In genomic region chr12:109432842-109433304, GRCh38 we compare ENCODE assay signal across 8 cellular contexts. TPM values are rescaled to one million over a fixed set of nuclear protein-coding genes. Genes with fewer than 3 reads are reported as not detected.
DNase-seq lines count a peak whose midpoint lies in the region; ATAC-seq and TF ChIP-seq lines count a peak whose summit lies in the region.

No MANE protein-coding gene starts in this region.

- peak; percentile 65 for DNase-seq in CD1c-positive myeloid dendritic cell (ENCODE audit: extremely low spot score)
- DNase-seq in HEK293T (ENCODE audit: extremely low spot score): peak; percentile 71
- peak; percentile 13 for DNase-seq in NCI-H510A (lab: John Stamatoyannopoulos, UW)
- DNase-seq in activated CD4-positive, alpha-beta T cell treated with anti-CD3 and anti-CD28 coated beads for 4 hours: peak; percentile 68 to 75
- DNase-seq in cerebellum (ENCODE audit: low spot score): peak; percentile 36
- peak; percentile 73 to 74 for DNase-seq in stimulated activated CD4-positive, alpha-beta T cell treated with anti-CD3 and anti-CD28 coated beads, Interleukin-4, amount 100 ng/mL, for 48 hours (ENCODE audit: low read depth in 2 of 2)

- H3K36me3 ChIP-seq in liver (ENCODE audit: control insufficient read depth in 4 of 4, insufficient read depth in 3 of 4, low read depth in 1 of 4, low read length in 3 of 4): no peaks in the 10 kb centered on the region

- H3K27me3 ChIP-seq in liver (ENCODE audit: control insufficient read depth in 4 of 4, insufficient read depth in 4 of 4, low read length in 3 of 4): no peaks in the 10 kb centered on the region

- peak overlapping the region in 1 of 2 donors; percentile 39 for H3K9ac ChIP-seq in liver (ENCODE audit: low read depth in 1 of 2, low read length in 2 of 2)

- POLR2A ChIA-PET in HEK293T (lab: Yijun Ruan, JAX): interaction anchor here (2.0 kb wide), 1 partner anchor 44 kb away, joined by 5 read pairs; the partner anchor contains the start of genes KCTD10 and UBE3B

- peak; percentile 78 for TF ChIP-seq CTCF in liver (IDR thresholded peaks at IDR 0.05; ENCODE audit: low read depth, low read length, missing input control)

- CTCF ChIA-PET in HEK293T (lab: Yijun Ruan, JAX): interaction anchor here (0.6 to 1.5 kb wide), 12 partner anchors 10 to 313 kb away, joined by 3 to 9 read pairs (median 3); no protein-coding TSS in a partner anchor

- no peaks in the 10 kb centered on the region for H3K4me1 ChIP-seq in liver (ENCODE audit: control insufficient read depth in 4 of 4, insufficient read depth in 4 of 4, low read length in 3 of 4)

- no peaks in the 10 kb centered on the region for H3K9me3 ChIP-seq in liver (ENCODE audit: control insufficient read depth in 4 of 4, low read length in 3 of 4)

- WGBS in liver: 24% methylated on average over 14 of the region's 14 CpGs

- no peak for ATAC-seq in GM18870 (IDR thresholded peaks at IDR 0.05; ENCODE audit: unreplicated experiment)

- H3K4me3 ChIP-seq in liver (ENCODE audit: low read depth in 1 of 3, low read length in 3 of 3): no peak overlapping the region

- no peak overlapping the region for H3K27ac ChIP-seq in liver (ENCODE audit: low read depth in 1 of 2, low read length in 2 of 2)

- TF ChIP-seq RAD21 in liver (IDR thresholded peaks at IDR 0.05): peak; percentile 68 to 87

TF ChIP-seq in HEK293T, 16 proteins besides CTCF, POLR2A, EP300 and RAD21:
- no peak for TF ChIP-seq NFRKB (IDR thresholded peaks at IDR 0.05)
- peak; percentile 72; the same call in 1 of the 2 replicates for TF ChIP-seq HDGF (IDR thresholded peaks at IDR 0.05; ENCODE audit: borderline replicate concordance)
TF ChIP-seq in HEK293T: peak in this region for 1.

TF ChIP-seq in liver, 16 proteins besides CTCF, POLR2A, EP300 and RAD21:
- TF ChIP-seq RXRA (IDR thresholded peaks at IDR 0.05) (no peak), HNF4A (conservative IDR thresholded peaks at IDR 0.05) (no peak), SP1 (IDR thresholded peaks at IDR 0.05) (no peak), MAX (IDR thresholded peaks at IDR 0.05) (no peak), HNF4G (IDR thresholded peaks at IDR 0.05) (no peak), ZBTB33 (IDR thresholded peaks at IDR 0.05) (no peak), YY1 (IDR thresholded peaks at IDR 0.05) (no peak), ATF3 (IDR thresholded peaks at IDR 0.05) (no peak), FOXA2 (IDR thresholded peaks at IDR 0.05) (no peak), NR2F2 (IDR thresholded peaks at IDR 0.05) (no peak), FOXA1 (IDR thresholded peaks at IDR 0.05) (no peak), TAF1 (conservative IDR thresholded peaks at IDR 0.05) (no peak), EGR1 (IDR thresholded peaks at IDR 0.05; ENCODE audit: low read depth in 2 of 2) (no peak), REST (IDR thresholded peaks at IDR 0.05) (no peak), GABPA (IDR thresholded peaks at IDR 0.05 in 1 of 2, conservative IDR thresholded peaks at IDR 0.05 in 1 of 2) (no peak), JUND (IDR thresholded peaks at IDR 0.05) (no peak)

RNA-seq across cellular contexts. Expression of gene KCTD10, which starts 44.2 kb away (rescaled TPM):
- 48.3 TPM for total RNA-seq in cerebellum
- 10 to 100 TPM in 1 of 2 donors, 1 to 10 TPM in 1; 8.4 to 20.1 TPM for total RNA-seq in liver
- 10 to 100 TPM in 1 of 2 donors, 1 to 10 TPM in 1; 4.2 to 11.4 TPM for polyA plus RNA-seq in liver

RNA-seq across cellular contexts. Expression of gene UBE3B, which starts 44.6 kb away (rescaled TPM):
- total RNA-seq in cerebellum (36.1 TPM), liver (10 to 100 TPM; 29.1 to 43.4 TPM)
- 10 to 100 TPM in 1 of 2 donors, 1 to 10 TPM in 1; 9.3 to 19.1 TPM for polyA plus RNA-seq in liver

Comparison
In these comparisons a context has a peak if more than half of its experiments do, and no peak if none do; other contexts are left out.
1. DNase-seq: peak in every context shown above with its lines; median percentile 74 in stimulated activated CD4-positive, alpha-beta T cell treated with anti-CD3 and anti-CD28 coated beads, Interleukin-4, amount 100 ng/mL, for 48 hours; 72 in activated CD4-positive, alpha-beta T cell treated with anti-CD3 and anti-CD28 coated beads for 4 hours; 71 in HEK293T; 65 in CD1c-positive myeloid dendritic cell; 36 in cerebellum; 13 in NCI-H510A.